In the genomic region with DNA sequence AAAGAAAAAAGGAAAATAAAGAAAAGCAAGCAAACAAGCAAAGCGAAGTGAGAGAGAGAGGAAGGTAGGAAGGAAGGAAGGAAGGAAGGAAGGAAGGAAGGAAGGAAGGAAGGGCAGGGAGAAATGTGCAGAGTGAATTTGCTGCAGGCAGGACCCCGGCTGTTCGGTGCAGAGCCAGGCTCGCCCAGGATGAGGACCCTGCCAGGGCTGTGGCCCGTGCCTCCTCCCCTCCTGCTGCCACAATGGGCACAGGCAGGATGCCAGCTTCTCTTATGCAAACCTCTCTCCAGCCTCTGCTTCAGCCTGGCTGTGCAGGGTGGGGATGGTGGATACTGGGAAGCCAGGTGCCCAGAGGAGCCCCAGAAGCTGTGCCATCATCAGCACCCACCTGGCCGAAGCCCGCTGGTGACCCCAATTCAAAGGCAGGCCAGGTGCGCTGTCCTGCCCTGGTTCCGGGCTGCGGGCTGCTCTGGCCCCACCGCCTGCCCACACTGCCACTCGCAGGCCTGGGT, we compare ENCODE assay signal across 11 cellular contexts. TPM values are rescaled to one million over a fixed set of nuclear protein-coding genes. Genes with fewer than 3 reads are reported as not detected.
DNase-seq lines count a peak whose midpoint lies in the region; ATAC-seq and TF ChIP-seq lines count a peak whose summit lies in the region.
"Had no signal": no experiment of that assay in that cellular context is flagged by ENCODE, and none has a peak within 500 bp of the region (broad histone marks: within the 10 kb centered on the region; RNA-seq: fewer than 3 reads in every experiment).

No MANE protein-coding gene starts in this region.

- no peaks in the 10 kb centered on the region for H3K27me3 Mint-ChIP-seq in naive thymus-derived CD4-positive, alpha-beta T cell
- H3K27me3 Mint-ChIP-seq: activated CD4-positive, alpha-beta memory T cell treated with anti-CD3 and anti-CD28 coated beads for 36 hours had no signal

- H3K4me1 Mint-ChIP-seq in naive thymus-derived CD4-positive, alpha-beta T cell, result peaks cover 10 to 42% (median 34%) of the 10 kb centered on the region in 7 donors

- H3K36me3 ChIP-seq in BLaER1, result no peaks in the 10 kb centered on the region
- no peaks in the 10 kb centered on the region for H3K36me3 ChIP-seq in MM.1S (replicated peaks; ENCODE audit: insufficient read depth, low read length)
- H3K36me3 ChIP-seq in naive thymus-derived CD4-positive, alpha-beta T cell (ENCODE audit: control insufficient read depth in 2 of 3, insufficient read depth in 3 of 3, low read length in 3 of 3), result no peaks in the 10 kb centered on the region

- 0 out of 2 replicates have a peak overlapping the region, but pooled peaks have one; percentile 18 for H2AFZ ChIP-seq in MM.1S (ENCODE audit: low read length)

- peak overlapping the region in 7 of 10 donors; percentile 47 to 78 (median 71) for H3K4me3 Mint-ChIP-seq in naive thymus-derived CD4-positive, alpha-beta T cell
- H3K4me3 Mint-ChIP-seq: activated CD4-positive, alpha-beta memory T cell treated with anti-CD3 and anti-CD28 coated beads for 36 hours had no signal

- H3K4me2 ChIP-seq in BLaER1, result peak overlapping the region; percentile 89
- H3K4me2 ChIP-seq in MM.1S (ENCODE audit: low read depth, low read length), result peak overlapping the region; percentile 17; the same call in 1 of the 2 replicates

- no peaks in the 10 kb centered on the region for H3F3A ChIP-seq in MM.1S (ENCODE audit: insufficient read depth, low read length)

- no peak overlapping the region; the same call in 1 of the 2 replicates for H3K9ac ChIP-seq in BLaER1
- H3K9ac ChIP-seq in MM.1S (ENCODE audit: low read length), result no peak overlapping the region

- ATAC-seq in naive thymus-derived CD4-positive, alpha-beta T cell, result peak; percentile 22
- ATAC-seq in GM19455 (IDR thresholded peaks at IDR 0.05; ENCODE audit: unreplicated experiment), result no peak
- no peak for ATAC-seq in HG03175 (IDR thresholded peaks at IDR 0.05; ENCODE audit: unreplicated experiment)

- no peaks in the 10 kb centered on the region for H4K20me1 ChIP-seq in BLaER1
- H4K20me1 ChIP-seq in MM.1S (ENCODE audit: insufficient read depth, low read length), result no peaks in the 10 kb centered on the region

- no peaks in the 10 kb centered on the region for H3K27me3 ChIP-seq in BLaER1
- peaks cover 35% of the 10 kb centered on the region for H3K27me3 ChIP-seq in MM.1S (replicated peaks; ENCODE audit: insufficient read depth, low read length)
- no peaks in the 10 kb centered on the region for H3K27me3 ChIP-seq in naive thymus-derived CD4-positive, alpha-beta T cell (ENCODE audit: control insufficient read depth in 2 of 2, insufficient read depth in 2 of 2, low read length in 2 of 2)
- H3K27me3 ChIP-seq: body of pancreas had no signal

- intact Hi-C loops in naive thymus-derived CD4-positive, alpha-beta T cell (cut with micrococcal nuclease), result loop anchor here (1.0 to 2.0 kb wide), 8 partner anchors 9 to 452 kb away; a partner anchor contains a TSS

- H3K36me3 Mint-ChIP-seq in naive thymus-derived CD4-positive, alpha-beta T cell, result no peaks in the 10 kb centered on the region
- H3K36me3 Mint-ChIP-seq: activated CD4-positive, alpha-beta memory T cell treated with anti-CD3 and anti-CD28 coated beads for 36 hours had no signal

- TF ChIP-seq CTCF in MM.1S (IDR thresholded peaks at IDR 0.05; ENCODE audit: low read length), result no peak

- peaks cover 98% of the 10 kb centered on the region for H3K4me1 ChIP-seq in BLaER1
- no peaks in the 10 kb centered on the region for H3K4me1 ChIP-seq in MM.1S (ENCODE audit: low read length)
- peaks cover 0 to 9% of the 10 kb centered on the region in 2 donors for H3K4me1 ChIP-seq in naive thymus-derived CD4-positive, alpha-beta T cell (ENCODE audit: control insufficient read depth in 2 of 2, insufficient read depth in 2 of 2, low read length in 2 of 2)

- CTCF ChIA-PET in naive thymus-derived CD4-positive, alpha-beta T cell (lab: Charles Lee), result interaction anchor here (1.0 to 10.3 kb wide), 4 partner anchors 10 to 140 kb away, joined by 3 to 141 read pairs (median 8); no protein-coding TSS in a partner anchor

- H3K9me2 ChIP-seq in MM.1S (replicated peaks; ENCODE audit: insufficient read depth, low read length), result no peaks in the 10 kb centered on the region

- DNase-seq in MM.1S (no peak), caudate nucleus (lab: John Stamatoyannopoulos, UW) (peak in 5 of 61 donors; percentile 12 to 52 (median 34)), NCI-H226 (no peak)
- DNase-seq in naive thymus-derived CD4-positive, alpha-beta T cell, result peak in 4 of 9 donors; percentile 22 to 41 (median 38)
- no peak for DNase-seq in stimulated activated CD4-positive, alpha-beta T cell treated with anti-CD3 and anti-CD28 coated beads, Interleukin-4, amount 100 ng/mL, for 1 hour

- peak overlapping the region; percentile 48; the same call in 1 of the 2 replicates for H3K27ac ChIP-seq in BLaER1
- H3K27ac ChIP-seq in MM.1S (ENCODE audit: low read length), result no peak overlapping the region
- peak overlapping the region; percentile 48 for H3K27ac ChIP-seq in caudate nucleus (ENCODE audit: low read depth, low read length)
- H3K27ac ChIP-seq in naive thymus-derived CD4-positive, alpha-beta T cell (ENCODE audit: low read depth, low read length), result peak overlapping the region; percentile 18
- H3K27ac ChIP-seq: body of pancreas had no signal

- POLR2A ChIA-PET in naive thymus-derived CD4-positive, alpha-beta T cell (lab: Charles Lee), result interaction anchor here (1.3 kb wide), 1 partner anchor 52 kb away, joined by 3 read pairs; a partner anchor contains a TSS

- no peaks in the 10 kb centered on the region for H3K79me2 ChIP-seq in MM.1S (ENCODE audit: low read length)

- no peaks in the 10 kb centered on the region for H3K9me3 Mint-ChIP-seq in naive thymus-derived CD4-positive, alpha-beta T cell
- H3K9me3 Mint-ChIP-seq: activated CD4-positive, alpha-beta memory T cell treated with anti-CD3 and anti-CD28 coated beads for 36 hours had no signal

- no peaks in the 10 kb centered on the region for H3K9me3 ChIP-seq in BLaER1
- H3K9me3 ChIP-seq in MM.1S (replicated peaks; ENCODE audit: insufficient read depth, low read length), result no peaks in the 10 kb centered on the region
- H3K9me3 ChIP-seq in naive thymus-derived CD4-positive, alpha-beta T cell (ENCODE audit: control insufficient read depth in 2 of 3, low read length in 3 of 3), result no peaks in the 10 kb centered on the region
- H3K9me3 ChIP-seq: body of pancreas had no signal

- H3K4me3 ChIP-seq in BLaER1 (no peak overlapping the region), MM.1S (ENCODE audit: low read length) (no peak overlapping the region)
- H3K4me3 ChIP-seq in naive thymus-derived CD4-positive, alpha-beta T cell (ENCODE audit: low read length), result peak overlapping the region; percentile 15
- H3K4me3 ChIP-seq: body of pancreas had no signal

- peak overlapping the region in 6 of 9 donors; percentile 67 to 90 (median 82) for H3K27ac Mint-ChIP-seq in naive thymus-derived CD4-positive, alpha-beta T cell
- H3K27ac Mint-ChIP-seq: activated CD4-positive, alpha-beta memory T cell treated with anti-CD3 and anti-CD28 coated beads for 36 hours had no signal

RNA-seq across cellular contexts. Expression of a gene that starts 3.2 kb away (rescaled TPM):
- total RNA-seq in naive thymus-derived CD4-positive, alpha-beta T cell, result not detected
- polyA plus RNA-seq in naive thymus-derived CD4-positive, alpha-beta T cell, result not detected
- total RNA-seq: activated CD4-positive, alpha-beta memory T cell treated with anti-CD3 and anti-CD28 coated beads for 36 hours; ureter had no signal

RNA-seq across cellular contexts. Expression of a gene that starts 26.2 kb away (rescaled TPM):
- total RNA-seq in naive thymus-derived CD4-positive, alpha-beta T cell, result 10 to 100 TPM in 2 of 5 experiments, 1 to 10 TPM in 3; 5.3 to 13.7 (median 10.0) TPM
- 10 to 100 TPM; 17.0 to 27.0 TPM for polyA plus RNA-seq in naive thymus-derived CD4-positive, alpha-beta T cell

RNA-seq across cellular contexts. Expression of a gene that starts 52.1 kb away (rescaled TPM):
- 10 to 100 TPM in 2 of 5 experiments, 1 to 10 TPM in 3; 6.0 to 17.8 (median 8.9) TPM for total RNA-seq in naive thymus-derived CD4-positive, alpha-beta T cell
- polyA plus RNA-seq in naive thymus-derived CD4-positive, alpha-beta T cell, result 1 to 10 TPM; 1.4 to 2.1 TPM
